8 cellular contexts compared by ENCODE assay signal in genomic region chr12:26832817-26833691, GRCh38. TPM values are rescaled to one million over a fixed set of nuclear protein-coding genes. Genes with fewer than 3 reads are reported as not detected.
DNase-seq lines count a peak whose midpoint lies in the region; ATAC-seq and TF ChIP-seq lines count a peak whose summit lies in the region.

ITPR2 (minus strand) TSS chr12:26833194; CDS start chr12:26832781, 413 bp downstream.

- ATAC-seq in GM23338, result peak; percentile 80

- H3K9me3 Mint-ChIP-seq in GM23338 (peaks cover 4% of the 10 kb centered on the region), neural progenitor cell (no peaks in the 10 kb centered on the region)

- H3K4me2 ChIP-seq in GM23338, result peak within 1 kb of the TSS; percentile 96
- H3K4me2 ChIP-seq in neural progenitor cell, result peak within 1 kb of the TSS; percentile 81

- TF ChIP-seq CTCF in GM23338 (conservative IDR thresholded peaks at IDR 0.05; ENCODE audit: low read depth in 2 of 2) (peak in 1 of 2 experiments; percentile 39; a peak in 2 of 4 replicates), LNCAP (IDR thresholded peaks at IDR 0.05) (peak; percentile 69), foreskin fibroblast (IDR thresholded peaks at IDR 0.05; ENCODE audit: low read depth, low read length) (no peak), neural progenitor cell (IDR thresholded peaks at IDR 0.05) (peak; percentile 38)

- peak within 1 kb of the TSS; percentile 96 for H3K4me3 ChIP-seq in GM23338
- H3K4me3 ChIP-seq in foreskin fibroblast (ENCODE audit: low read depth in 1 of 2, low read length in 2 of 2), result peak within 1 kb of the TSS; percentile 82 to 84
- peak within 1 kb of the TSS; percentile 64 for H3K4me3 ChIP-seq in neural progenitor cell
- H3K4me3 ChIP-seq in subcutaneous abdominal adipose tissue (ENCODE audit: low read depth in 1 of 5, low read length in 5 of 5), result peak within 1 kb of the TSS; percentile 72 to 97 (median 96)

- H3K4me1 ChIP-seq in GM23338 (ENCODE audit: insufficient read depth), result peaks cover 30% of the 10 kb centered on the region
- no peaks in the 10 kb centered on the region for H3K4me1 ChIP-seq in neural progenitor cell
- H3K4me1 ChIP-seq in subcutaneous abdominal adipose tissue (ENCODE audit: control insufficient read depth in 5 of 5, insufficient read depth in 5 of 5, low read length in 5 of 5), result peaks cover 2 to 36% (median 23%) of the 10 kb centered on the region in 5 donors

- H3K27me3 Mint-ChIP-seq in GM23338 (ENCODE audit: insufficient read depth, low read depth, poor library complexity), result peaks cover 11% of the 10 kb centered on the region
- peaks cover 16% of the 10 kb centered on the region for H3K27me3 Mint-ChIP-seq in neural progenitor cell (ENCODE audit: insufficient read depth, low read depth)

- H2AFZ ChIP-seq in GM23338 (peak within 1 kb of the TSS; percentile 86), neural progenitor cell (replicated peaks) (peak within 1 kb of the TSS; percentile 75)

- H3K27me3 ChIP-seq in GM23338 (ENCODE audit: insufficient read depth) (no peaks in the 10 kb centered on the region), neural progenitor cell (peaks cover 30% of the 10 kb centered on the region), subcutaneous abdominal adipose tissue (ENCODE audit: control insufficient read depth in 5 of 5, insufficient read depth in 4 of 5, low read length in 5 of 5) (no peaks in the 10 kb centered on the region)

- H3K9me3 ChIP-seq in neural progenitor cell (ENCODE audit: low read depth) (no peaks in the 10 kb centered on the region), subcutaneous abdominal adipose tissue (ENCODE audit: control insufficient read depth in 5 of 5, low read length in 5 of 5) (no peaks in the 10 kb centered on the region)

- H3K9me2 ChIP-seq in GM23338 (ENCODE audit: insufficient read depth), result no peaks in the 10 kb centered on the region

- peak within 1 kb of the TSS; percentile 35 for H3K27ac Mint-ChIP-seq in GM23338
- H3K27ac Mint-ChIP-seq in neural progenitor cell, result no peak within 1 kb of the TSS

- H3K79me2 ChIP-seq in GM23338 (replicated peaks; ENCODE audit: insufficient read depth), result peaks cover 42% of the 10 kb centered on the region
- no peaks in the 10 kb centered on the region for H3K79me2 ChIP-seq in neural progenitor cell (ENCODE audit: low read depth)

- no peak within 1 kb of the TSS for H3K9ac ChIP-seq in neural progenitor cell
- H3K9ac ChIP-seq in subcutaneous abdominal adipose tissue (ENCODE audit: low read length in 5 of 5), result peak within 1 kb of the TSS; percentile 81 to 94 (median 85)

- H3K36me3 ChIP-seq in GM23338 (ENCODE audit: insufficient read depth) (no peaks in the 10 kb centered on the region), neural progenitor cell (no peaks in the 10 kb centered on the region), subcutaneous abdominal adipose tissue (ENCODE audit: control insufficient read depth in 5 of 5, insufficient read depth in 5 of 5, low read length in 5 of 5) (no peaks in the 10 kb centered on the region)

- H3F3A ChIP-seq in GM23338 (replicated peaks; ENCODE audit: low read depth) (0 out of 2 replicates have a peak, but pooled peaks cover 3% of the 10 kb centered on the region), neural progenitor cell (ENCODE audit: low read depth) (peaks cover 11% of the 10 kb centered on the region)

- H3K27ac ChIP-seq in GM23338 (ENCODE audit: low read depth), result peak within 1 kb of the TSS; percentile 62; the same call in 1 of the 2 replicates
- H3K27ac ChIP-seq in neural progenitor cell, result no peak within 1 kb of the TSS
- peak within 1 kb of the TSS; percentile 90 for H3K27ac ChIP-seq in subcutaneous abdominal adipose tissue (ENCODE audit: low read depth, low read length)

- peaks cover 35% of the 10 kb centered on the region for H3K4me1 Mint-ChIP-seq in GM23338
- no peaks in the 10 kb centered on the region for H3K4me1 Mint-ChIP-seq in neural progenitor cell

- peak; percentile 78 for DNase-seq in G401 (ENCODE audit: low spot score)
- DNase-seq in GM23338 (ENCODE audit: low spot score), result peak; percentile 97
- DNase-seq in SHP77 (lab: John Stamatoyannopoulos, UW), result peak; percentile 97
- DNase-seq in activated gamma-delta T cell (lab: John Stamatoyannopoulos, UW), result peak; percentile 87
- peak; percentile 86 to 95 for DNase-seq in foreskin fibroblast
- peak; percentile 94 for DNase-seq in neural progenitor cell (ENCODE audit: low spot score)

- H3K36me3 Mint-ChIP-seq in GM23338 (ENCODE audit: low read depth), result peaks cover 3% of the 10 kb centered on the region; the same call in 2 of the 3 replicates
- H3K36me3 Mint-ChIP-seq in neural progenitor cell, result no peaks in the 10 kb centered on the region

- peaks cover 15% of the 10 kb centered on the region for H4K20me1 ChIP-seq in GM23338 (replicated peaks; ENCODE audit: insufficient read depth)
- peaks cover 4% of the 10 kb centered on the region for H4K20me1 ChIP-seq in neural progenitor cell (ENCODE audit: low read depth)

- peak within 1 kb of the TSS; percentile 92 for H3K4me3 Mint-ChIP-seq in GM23338
- H3K4me3 Mint-ChIP-seq in neural progenitor cell, result peak within 1 kb of the TSS; percentile 93

- in situ Hi-C loops in G401 (cut with HindIII; ENCODE audit: low sequenced_read_pairs), result no loop called here

TF ChIP-seq in GM23338, 12 proteins besides CTCF, POLR2A, EP300 and RAD21 (continues in another document):
- TF ChIP-seq NANOG (IDR thresholded peaks at IDR 0.05; ENCODE audit: borderline replicate concordance), result no peak
- TF ChIP-seq, protein P1, sequence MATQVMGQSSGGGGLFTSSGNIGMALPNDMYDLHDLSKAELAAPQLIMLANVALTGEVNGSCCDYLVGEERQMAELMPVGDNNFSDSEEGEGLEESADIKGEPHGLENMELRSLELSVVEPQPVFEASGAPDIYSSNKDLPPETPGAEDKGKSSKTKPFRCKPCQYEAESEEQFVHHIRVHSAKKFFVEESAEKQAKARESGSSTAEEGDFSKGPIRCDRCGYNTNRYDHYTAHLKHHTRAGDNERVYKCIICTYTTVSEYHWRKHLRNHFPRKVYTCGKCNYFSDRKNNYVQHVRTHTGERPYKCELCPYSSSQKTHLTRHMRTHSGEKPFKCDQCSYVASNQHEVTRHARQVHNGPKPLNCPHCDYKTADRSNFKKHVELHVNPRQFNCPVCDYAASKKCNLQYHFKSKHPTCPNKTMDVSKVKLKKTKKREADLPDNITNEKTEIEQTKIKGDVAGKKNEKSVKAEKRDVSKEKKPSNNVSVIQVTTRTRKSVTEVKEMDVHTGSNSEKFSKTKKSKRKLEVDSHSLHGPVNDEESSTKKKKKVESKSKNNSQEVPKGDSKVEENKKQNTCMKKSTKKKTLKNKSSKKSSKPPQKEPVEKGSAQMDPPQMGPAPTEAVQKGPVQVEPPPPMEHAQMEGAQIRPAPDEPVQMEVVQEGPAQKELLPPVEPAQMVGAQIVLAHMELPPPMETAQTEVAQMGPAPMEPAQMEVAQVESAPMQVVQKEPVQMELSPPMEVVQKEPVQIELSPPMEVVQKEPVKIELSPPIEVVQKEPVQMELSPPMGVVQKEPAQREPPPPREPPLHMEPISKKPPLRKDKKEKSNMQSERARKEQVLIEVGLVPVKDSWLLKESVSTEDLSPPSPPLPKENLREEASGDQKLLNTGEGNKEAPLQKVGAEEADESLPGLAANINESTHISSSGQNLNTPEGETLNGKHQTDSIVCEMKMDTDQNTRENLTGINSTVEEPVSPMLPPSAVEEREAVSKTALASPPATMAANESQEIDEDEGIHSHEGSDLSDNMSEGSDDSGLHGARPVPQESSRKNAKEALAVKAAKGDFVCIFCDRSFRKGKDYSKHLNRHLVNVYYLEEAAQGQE (IDR thresholded peaks at IDR 0.05; ENCODE audit: unreplicated experiment), result no peak
- TF ChIP-seq JUNB (IDR thresholded peaks at IDR 0.05; ENCODE audit: unreplicated experiment), result no peak

RNA-seq across cellular contexts. Expression of gene ITPR2, which starts in this region (rescaled TPM):
- 3.0 and 17.5 TPM in 2 replicates for total RNA-seq in G401 (2014; rRNA removed; shearing (Covaris generic))
- total RNA-seq in GM23338 (2014; rRNA removed; shearing (Covaris generic)), result 55.0 and 65.2 TPM in 2 replicates
- polyA plus RNA-seq in GM23338 (2016; fragmentation: Nextera tagmentation; extraction: Ambion mirVana), result 38.4 and 44.5 TPM in 2 replicates
- 2.0 and 11.4 TPM in 2 replicates for total RNA-seq in neural progenitor cell (ENCODE audit: low replicate concordance)
